In genomic region chr9:92035687-92036410, GRCh38 we compare ENCODE assay signal across 16 cellular contexts.
DNase-seq lines count a peak whose midpoint lies in the region; ATAC-seq, FAIRE-seq and TF ChIP-seq lines count a peak whose summit lies in the region.
"Had no signal": no experiment of that assay in that cellular context is flagged by ENCODE, and none has a peak within 500 bp of the region (broad histone marks: within the 10 kb centered on the region; RNA-seq: fewer than 3 reads in every experiment).

No MANE protein-coding gene starts in this region.

- no peak for TF ChIP-seq POLR2A in heart left ventricle (IDR thresholded peaks at IDR 0.05)
- no peak for TF ChIP-seq POLR2A in GM12892 (IDR thresholded peaks at IDR 0.05; ENCODE audit: low read depth, low read length)

- H3K4me1 Mint-ChIP-seq in activated T-helper 1 cell treated with anti-CD3 and anti-CD28 coated beads, Interleukin-12 subunit alpha, Interleukin-12 subunit beta, Interleukin-2, Interleukin-4 antibody, amounts not matched to agents 30 ng/mL and 10 ng/mL and 1 ng/mL, durations not matched to agents 14 hours and 24 hours and 36 hours (ENCODE audit: low read depth), result no peaks in the 10 kb centered on the region

- TF ChIP-seq CTCF in AG09319 (IDR thresholded peaks at IDR 0.05; ENCODE audit: low read depth, low read length) (no peak), heart left ventricle (IDR thresholded peaks at IDR 0.05) (no peak)

- peak overlapping the region in 2 of 12 donors; percentile 1 to 17 for H3K4me3 ChIP-seq in heart left ventricle
- H3K4me3 ChIP-seq: ascending aorta, BLaER1 had no signal

- FAIRE-seq in GM12892 (lab: Jason Lieb, UNC), result no peak

- ATAC-seq in heart left ventricle (peak; percentile 79 to 91 (median 82)), HG02885 (IDR thresholded peaks at IDR 0.05; ENCODE audit: poor library complexity, unreplicated experiment) (no peak)
- ATAC-seq: effector memory CD8-positive, alpha-beta T cell; naive thymus-derived CD8-positive, alpha-beta T cell had no signal

- intact Hi-C loops in activated T-helper 1 cell treated with anti-CD3 and anti-CD28 coated beads, Interleukin-12 subunit alpha, Interleukin-12 subunit beta, Interleukin-2, Interleukin-4 antibody, amounts not matched to agents 30 ng/mL and 10 ng/mL and 1 ng/mL, durations not matched to agents 14 hours and 24 hours and 36 hours (cut with micrococcal nuclease), result no loop called here
- intact Hi-C loops in heart left ventricle (cut with DNase I), result no loop called here

- H3K27ac Mint-ChIP-seq in activated T-helper 1 cell treated with anti-CD3 and anti-CD28 coated beads, Interleukin-12 subunit alpha, Interleukin-12 subunit beta, Interleukin-2, Interleukin-4 antibody, amounts not matched to agents 30 ng/mL and 10 ng/mL and 1 ng/mL, durations not matched to agents 14 hours and 24 hours and 36 hours, result peak overlapping the region; percentile 29
- H3K27ac Mint-ChIP-seq: effector memory CD8-positive, alpha-beta T cell had no signal

- WGBS in heart left ventricle, 4 donors, result 71 to 84% (median 80%) methylated on average over 12 of the region's 12 CpGs

- peak overlapping the region in 11 of 12 donors; percentile 23 to 86 (median 58) for H3K27ac ChIP-seq in heart left ventricle
- H3K27ac ChIP-seq: ascending aorta, BLaER1, WERI-Rb-1 had no signal

- H3K9me3 ChIP-seq in heart left ventricle, result peaks cover 0 to 2% (median 0%) of the 10 kb centered on the region in 12 donors
- H3K9me3 ChIP-seq: ascending aorta, BLaER1 had no signal

- no peaks in the 10 kb centered on the region for H3K4me1 ChIP-seq in heart left ventricle
- H3K4me1 ChIP-seq: ascending aorta, BLaER1 had no signal

- no peaks in the 10 kb centered on the region for H3K9me3 Mint-ChIP-seq in activated T-helper 1 cell treated with anti-CD3 and anti-CD28 coated beads, Interleukin-12 subunit alpha, Interleukin-12 subunit beta, Interleukin-2, Interleukin-4 antibody, amounts not matched to agents 30 ng/mL and 10 ng/mL and 1 ng/mL, durations not matched to agents 14 hours and 24 hours and 36 hours
- H3K9me3 Mint-ChIP-seq: effector memory CD8-positive, alpha-beta T cell; naive thymus-derived CD8-positive, alpha-beta T cell had no signal

- peaks cover 0 to 84% (median 67%) of the 10 kb centered on the region in 9 donors for H3K36me3 ChIP-seq in heart left ventricle

- H3K36me3 Mint-ChIP-seq in activated T-helper 1 cell treated with anti-CD3 and anti-CD28 coated beads, Interleukin-12 subunit alpha, Interleukin-12 subunit beta, Interleukin-2, Interleukin-4 antibody, amounts not matched to agents 30 ng/mL and 10 ng/mL and 1 ng/mL, durations not matched to agents 14 hours and 24 hours and 36 hours (ENCODE audit: low read depth), result peaks cover 46% of the 10 kb centered on the region

- no peaks in the 10 kb centered on the region for H3K27me3 Mint-ChIP-seq in activated T-helper 1 cell treated with anti-CD3 and anti-CD28 coated beads, Interleukin-12 subunit alpha, Interleukin-12 subunit beta, Interleukin-2, Interleukin-4 antibody, amounts not matched to agents 30 ng/mL and 10 ng/mL and 1 ng/mL, durations not matched to agents 14 hours and 24 hours and 36 hours (ENCODE audit: insufficient read depth)
- H3K27me3 Mint-ChIP-seq: effector memory CD8-positive, alpha-beta T cell; naive thymus-derived CD8-positive, alpha-beta T cell had no signal

- DNase-seq in AG09319 (ENCODE audit: extremely low read depth, low read depth) (peak; percentile 84), heart left ventricle (peak in 4 of 5 donors; percentile 25 to 53 (median 30)), pons (ENCODE audit: low spot score) (peak; percentile 25), UCSD-AML1 (lab: John Stamatoyannopoulos, UW; ENCODE audit: unreplicated experiment) (no peak), GM12892 (ENCODE audit: insufficient read length) (no peak), cerebellar cortex (ENCODE audit: low spot score) (no peak)
- no peak for DNase-seq in activated T-helper 1 cell treated with anti-CD3 and anti-CD28 coated beads, Interleukin-12 subunit alpha, Interleukin-12 subunit beta, Interleukin-2, Interleukin-4 antibody, amounts not matched to agents 30 ng/mL and 10 ng/mL and 1 ng/mL, durations not matched to agents 14 hours and 24 hours and 36 hours (ENCODE audit: low spot score)
- DNase-seq: activated T-cell treated with anti-CD3 and anti-CD28 coated beads, Interleukin-2, amount 50 U/mL, for 1 hour; effector memory CD8-positive, alpha-beta T cell; naive thymus-derived CD8-positive, alpha-beta T cell; NCI-H1930; stimulated activated CD8-positive, alpha-beta memory T cell treated with anti-CD3 and anti-CD28 coated beads, Interleukin-4, amount 100 ng/mL, for 48 hours; WERI-Rb-1 had no signal

- no peaks in the 10 kb centered on the region for H3K27me3 ChIP-seq in heart left ventricle
- H3K27me3 ChIP-seq: ascending aorta, BLaER1 had no signal

- no peak overlapping the region for H3K4me3 Mint-ChIP-seq in activated T-helper 1 cell treated with anti-CD3 and anti-CD28 coated beads, Interleukin-12 subunit alpha, Interleukin-12 subunit beta, Interleukin-2, Interleukin-4 antibody, amounts not matched to agents 30 ng/mL and 10 ng/mL and 1 ng/mL, durations not matched to agents 14 hours and 24 hours and 36 hours
- H3K4me3 Mint-ChIP-seq: effector memory CD8-positive, alpha-beta T cell; naive thymus-derived CD8-positive, alpha-beta T cell had no signal

Comparison
In these comparisons a context has a peak if more than half of its experiments do, and no peak if none do; other contexts are left out.
1. DNase-seq: peak in AG09319 (single experiment), heart left ventricle (4 of 5) and pons (single experiment); none in activated T-helper 1 cell treated with anti-CD3 and anti-CD28 coated beads, Interleukin-12 subunit alpha, Interleukin-12 subunit beta, Interleukin-2, Interleukin-4 antibody, amounts not matched to agents 30 ng/mL and 10 ng/mL and 1 ng/mL, durations not matched to agents 14 hours and 24 hours and 36 hours (single experiment), UCSD-AML1 (single experiment), GM12892 (single experiment) and cerebellar cortex (single experiment).